In genomic region chr3:31157893-31158620, GRCh38 we compare ENCODE assay signal across 23 cellular contexts.
DNase-seq lines count a peak whose midpoint lies in the region; ATAC-seq and TF ChIP-seq lines count a peak whose summit lies in the region.
"Had no signal": no experiment of that assay in that cellular context is flagged by ENCODE, and none has a peak within 500 bp of the region (broad histone marks: within the 10 kb centered on the region; RNA-seq: fewer than 3 reads in every experiment).

No MANE protein-coding gene starts in this region.

- BruUV-seq in A673 (replicated peaks; lab: Mats Ljungman, UMichigan) = no TSS peak

- CTCF ChIA-PET in A673 (lab: Charles Lee) = no interaction called here

- H3K27ac ChIP-seq in A673 (ENCODE audit: low read depth, low read length, poor library complexity, severe bottlenecking) (no peak overlapping the region), foreskin keratinocyte (no peak overlapping the region)
- H3K27ac ChIP-seq: heart right ventricle, tibial artery had no signal

- H3K4me1 ChIP-seq in A673 (ENCODE audit: insufficient read depth, low read length, poor library complexity, severe bottlenecking) (peaks cover 8% of the 10 kb centered on the region), foreskin keratinocyte (peaks cover 11% of the 10 kb centered on the region)
- H3K4me1 ChIP-seq: heart right ventricle had no signal

- H3K27me3 ChIP-seq in A673 (replicated peaks; ENCODE audit: insufficient read depth, low read depth, low read length, poor library complexity) (no peaks in the 10 kb centered on the region), foreskin keratinocyte (no peaks in the 10 kb centered on the region)
- H3K27me3 ChIP-seq: heart right ventricle, tibial artery had no signal

- no peaks in the 10 kb centered on the region for H3K9me3 ChIP-seq in A673 (ENCODE audit: low read depth, low read length, poor library complexity, severe bottlenecking)
- H3K9me3 ChIP-seq: heart right ventricle, tibial artery had no signal

- DNase-seq in A673 (ENCODE audit: low spot score) (peak; percentile 77), EL (peak; percentile 62), SHP77 treated with DMSO at 0.1 percent for 48 hours (lab: John Stamatoyannopoulos, UW) (peak; percentile 46), foreskin keratinocyte (peak in 1 of 2 donors; percentile 44), SKM-1 (lab: John Stamatoyannopoulos, UW; ENCODE audit: unreplicated experiment) (no peak), NCI-H2196 treated with DMSO at 0.1 percent for 48 hours (lab: John Stamatoyannopoulos, UW; ENCODE audit: unreplicated experiment) (no peak), mesenteric fat pad (ENCODE audit: low spot score) (no peak)
- no peak for DNase-seq in activated CD4-positive, alpha-beta T cell treated with anti-CD3 and anti-CD28 coated beads for 48 hours
- DNase-seq: activated CD4-positive, alpha-beta T cell treated with anti-CD3 and anti-CD28 coated beads, Interleukin-2, amount 10 ng/mL, durations not matched to agents 7 days and 5 days; activated CD8-positive, alpha-beta memory T cell treated with anti-CD3 and anti-CD28 coated beads, Interleukin-2, amount 50 U/mL, for 4 hours; activated effector memory CD4-positive, alpha-beta T cell treated with Interleukin-2 at 50 U/mL for 16 hours; amniotic stem cell; CD8-positive, alpha-beta T cell; effector CD8-positive, alpha-beta T cell; heart right ventricle; immature natural killer cell; NCI-H187; NCI-H446 treated with DMSO at 0.1 percent for 48 hours; right cardiac atrium; stimulated activated naive B cell treated with anti-CD40 and anti-IgM and Interleukin-4, amounts not matched to agents 10 μg/mL and 1 μg/mL and 100 μg/mL, for 72 hours; tibial artery had no signal

- POLR2A ChIA-PET in A673 (lab: Charles Lee; ENCODE audit: low non-redundant PET) = no interaction called here

- H3K4me3 ChIP-seq in A673 (ENCODE audit: low read depth, low read length, poor library complexity, severe bottlenecking) = no peak overlapping the region
- H3K4me3 ChIP-seq: lung, tibial artery had no signal

- TF ChIP-seq CTCF in A673 (conservative IDR thresholded peaks at IDR 0.05; ENCODE audit: low read depth, low read length) = no peak
- no peak for TF ChIP-seq CTCF in foreskin keratinocyte (conservative IDR thresholded peaks at IDR 0.05)

- ATAC-seq in foreskin keratinocyte = peak; percentile 44
- ATAC-seq: CD8-positive, alpha-beta T cell; heart right ventricle; right cardiac atrium; Right ventricle myocardium inferior had no signal

- intact Hi-C loops in A673 (cut with micrococcal nuclease; ENCODE audit: unreplicated experiment) = no loop called here

- H3K36me3 ChIP-seq in A673 (ENCODE audit: insufficient read depth, low read length, poor library complexity, severe bottlenecking) = no peaks in the 10 kb centered on the region
- H3K36me3 ChIP-seq: heart right ventricle, tibial artery had no signal

Comparison
In these comparisons a context has a peak if more than half of its experiments do, and no peak if none do; other contexts are left out.
1. DNase-seq: peak in A673 (single experiment), EL (single experiment) and SHP77 treated with DMSO at 0.1 percent for 48 hours (single experiment); none in SKM-1 (single experiment), NCI-H2196 treated with DMSO at 0.1 percent for 48 hours (single experiment), mesenteric fat pad (single experiment) and activated CD4-positive, alpha-beta T cell treated with anti-CD3 and anti-CD28 coated beads for 48 hours (single experiment).